ENCODE assay signal across 1 cellular context in genomic region chr1:54987830-54988705, GRCh38.
TF ChIP-seq lines count a peak whose summit lies in the region.

No MANE protein-coding gene starts in this region.

TF ChIP-seq in IMR-90, 13 proteins besides CTCF, POLR2A, EP300 and RAD21:
- TF ChIP-seq ELK1 (IDR thresholded peaks at IDR 0.05; ENCODE audit: borderline replicate concordance, low read depth, low read length), result no peak
- no peak for TF ChIP-seq NFE2L2 (IDR thresholded peaks at IDR 0.05; ENCODE audit: low read depth, low read length)
- TF ChIP-seq FOS (IDR thresholded peaks at IDR 0.05; ENCODE audit: low read depth, low read length), result no peak
- no peak for TF ChIP-seq BHLHE40 (IDR thresholded peaks at IDR 0.05; ENCODE audit: low read depth, low read length)
